In the genomic region with DNA sequence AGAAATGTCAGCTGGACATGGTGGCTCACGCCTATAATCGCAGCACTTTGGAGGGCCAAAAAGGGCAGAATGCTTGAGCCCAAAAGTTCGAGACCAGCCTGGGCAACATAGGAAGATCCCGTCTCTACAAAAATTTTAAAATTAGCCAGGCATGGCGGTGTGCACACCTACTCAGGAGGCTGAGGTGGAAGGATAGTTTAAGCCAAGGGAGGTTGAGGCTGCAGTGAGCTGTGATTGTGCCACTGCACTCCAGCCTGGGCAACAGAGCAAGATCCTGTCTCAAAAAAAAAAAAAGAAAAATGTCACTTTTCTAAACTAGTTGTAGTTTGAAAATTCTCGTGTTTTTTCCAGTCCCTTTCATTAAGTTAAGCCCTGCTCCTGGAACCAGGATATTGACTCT, we compare ENCODE assay signal across 12 cellular contexts.
"Had no signal": no experiment of that assay in that cellular context is flagged by ENCODE, and none has a peak within 500 bp of the region (broad histone marks: within the 10 kb centered on the region; RNA-seq: fewer than 3 reads in every experiment).

No MANE protein-coding gene starts in this region.

- H3K27me3 ChIP-seq: heart left ventricle, testis, uterus had no signal

- H3K27ac Mint-ChIP-seq: activated CD4-positive, alpha-beta memory T cell treated with anti-CD3 and anti-CD28 coated beads for 36 hours; activated naive CD8-positive, alpha-beta T cell treated with anti-CD3 and anti-CD28 coated beads, Interleukin-2, amount 10 ng/mL, durations not matched to agents 7 days and 5 days had no signal

- H3K9me3 ChIP-seq: heart left ventricle, testis, uterus had no signal

- H3K4me3 ChIP-seq: heart left ventricle, testis, uterus had no signal

- H3K27me3 Mint-ChIP-seq: activated CD4-positive, alpha-beta memory T cell treated with anti-CD3 and anti-CD28 coated beads for 36 hours; activated naive CD8-positive, alpha-beta T cell treated with anti-CD3 and anti-CD28 coated beads, Interleukin-2, amount 10 ng/mL, durations not matched to agents 7 days and 5 days had no signal

- ATAC-seq: activated T-cell treated with anti-CD3 and anti-CD28 coated beads, Interleukin-2, amount 50 U/mL, for 4 hours; heart left ventricle; left lobe of liver had no signal

- H3K36me3 Mint-ChIP-seq: activated CD4-positive, alpha-beta memory T cell treated with anti-CD3 and anti-CD28 coated beads for 36 hours had no signal

- H3K9me3 Mint-ChIP-seq: activated CD4-positive, alpha-beta memory T cell treated with anti-CD3 and anti-CD28 coated beads for 36 hours; activated naive CD8-positive, alpha-beta T cell treated with anti-CD3 and anti-CD28 coated beads, Interleukin-2, amount 10 ng/mL, durations not matched to agents 7 days and 5 days; activated T-cell treated with anti-CD3 and anti-CD28 coated beads, Interleukin-2, amount 50 U/mL, for 4 hours had no signal

- DNase-seq: activated CD4-positive, alpha-beta memory T cell treated with anti-CD3 and anti-CD28 coated beads for 36 hours; activated naive CD8-positive, alpha-beta T cell treated with anti-CD3 and anti-CD28 coated beads, Interleukin-2, amount 10 ng/mL, durations not matched to agents 7 days and 5 days; activated T-cell treated with anti-CD3 and anti-CD28 coated beads, Interleukin-2, amount 50 U/mL, for 4 hours; anterior cingulate cortex; foreskin melanocyte; heart left ventricle; stimulated activated CD4-positive, alpha-beta T cell treated with anti-CD3 and anti-CD28 coated beads, Interleukin-1b, Interleukin-23, amount 100 ng/mL, for 48 hours; stimulated activated naive CD4-positive, alpha-beta T cell; SW 1271; testis; uterus had no signal

- H3K4me3 Mint-ChIP-seq: activated CD4-positive, alpha-beta memory T cell treated with anti-CD3 and anti-CD28 coated beads for 36 hours; activated naive CD8-positive, alpha-beta T cell treated with anti-CD3 and anti-CD28 coated beads, Interleukin-2, amount 10 ng/mL, durations not matched to agents 7 days and 5 days; activated T-cell treated with anti-CD3 and anti-CD28 coated beads, Interleukin-2, amount 50 U/mL, for 4 hours had no signal

- H3K4me1 ChIP-seq: testis had no signal

- H3K36me3 ChIP-seq: heart left ventricle, uterus had no signal

- H3K27ac ChIP-seq: heart left ventricle, testis, uterus had no signal
